In genomic region chr6:149055195-149055899, GRCh38 we compare ENCODE assay signal across 19 cellular contexts.
DNase-seq lines count a peak whose midpoint lies in the region; ATAC-seq and TF ChIP-seq lines count a peak whose summit lies in the region.
"Had no signal": no experiment of that assay in that cellular context is flagged by ENCODE, and none has a peak within 500 bp of the region (broad histone marks: within the 10 kb centered on the region; RNA-seq: fewer than 3 reads in every experiment).

No MANE protein-coding gene starts in this region.

- DNase-seq in T-helper 17 cell (no peak), NCI-H1105 (lab: John Stamatoyannopoulos, UW) (no peak), lower lobe of right lung (no peak), retina (no peak)
- DNase-seq in stimulated activated effector memory CD8-positive, alpha-beta T cell treated with anti-CD3 and anti-CD28 coated beads, Interleukin-12 subunit alpha, Interleukin-12 subunit beta, amount 100 ng/mL, for 72 hours (ENCODE audit: low spot score in 2 of 2), result no peak
- no peak for DNase-seq in activated T-cell treated with anti-CD3 and anti-CD28 coated beads, Interleukin-2, amount 50 U/mL, for 48 hours
- DNase-seq: activated CD4-positive, alpha-beta memory T cell treated with anti-CD3 and anti-CD28 coated beads, Interleukin-2, amount 10 ng/mL, durations not matched to agents 7 days and 5 days; activated gamma-delta T cell treated with Interleukin-2 at 50 U/mL for 16 hours; brain microvascular endothelial cell; COR-L47; GM23248; NCI-H1436 treated with DMSO at 0.1 percent for 48 hours; NCI-H524 treated with DMSO at 0.1 percent for 48 hours; pancreas; RPMI8226; stimulated activated CD4-positive, alpha-beta T cell treated with anti-CD3 and anti-CD28 coated beads, Interleukin-12 subunit alpha, Interleukin-12 subunit beta, amount 100 ng/mL, for 4 hours had no signal

- peaks cover 7% of the 10 kb centered on the region for H3K4me1 ChIP-seq in lower lobe of right lung

- peak overlapping the region; percentile 32 for H3K27ac Mint-ChIP-seq in T-helper 17 cell
- H3K27ac Mint-ChIP-seq in stimulated activated effector memory CD8-positive, alpha-beta T cell treated with anti-CD3 and anti-CD28 coated beads, Interleukin-12 subunit alpha, Interleukin-12 subunit beta, amount 100 ng/mL, for 72 hours, result no peak overlapping the region
- H3K27ac Mint-ChIP-seq: activated CD4-positive, alpha-beta memory T cell treated with anti-CD3 and anti-CD28 coated beads, Interleukin-2, amount 10 ng/mL, durations not matched to agents 7 days and 5 days had no signal

- H3K9me3 ChIP-seq in T-helper 17 cell (ENCODE audit: control insufficient read depth, low read length, poor library complexity, severe bottlenecking) (no peaks in the 10 kb centered on the region), lower lobe of right lung (no peaks in the 10 kb centered on the region)
- H3K9me3 ChIP-seq: pancreas, suprapubic skin had no signal

- H3K4me1 Mint-ChIP-seq in T-helper 17 cell, result peaks cover 23% of the 10 kb centered on the region
- peaks cover 65% of the 10 kb centered on the region for H3K4me1 Mint-ChIP-seq in stimulated activated effector memory CD8-positive, alpha-beta T cell treated with anti-CD3 and anti-CD28 coated beads, Interleukin-12 subunit alpha, Interleukin-12 subunit beta, amount 100 ng/mL, for 72 hours

- peaks cover 3% of the 10 kb centered on the region for H3K36me3 Mint-ChIP-seq in T-helper 17 cell (ENCODE audit: low read depth)
- peaks cover 4% of the 10 kb centered on the region for H3K36me3 Mint-ChIP-seq in stimulated activated effector memory CD8-positive, alpha-beta T cell treated with anti-CD3 and anti-CD28 coated beads, Interleukin-12 subunit alpha, Interleukin-12 subunit beta, amount 100 ng/mL, for 72 hours

- no peak for TF ChIP-seq CTCF in lower lobe of right lung (IDR thresholded peaks at IDR 0.05)

- H3K4me3 Mint-ChIP-seq in T-helper 17 cell, result no peak overlapping the region
- peak overlapping the region; percentile 13 for H3K4me3 Mint-ChIP-seq in stimulated activated effector memory CD8-positive, alpha-beta T cell treated with anti-CD3 and anti-CD28 coated beads, Interleukin-12 subunit alpha, Interleukin-12 subunit beta, amount 100 ng/mL, for 72 hours
- H3K4me3 Mint-ChIP-seq: activated CD4-positive, alpha-beta memory T cell treated with anti-CD3 and anti-CD28 coated beads, Interleukin-2, amount 10 ng/mL, durations not matched to agents 7 days and 5 days had no signal

- H3K36me3 ChIP-seq in lower lobe of right lung, result no peaks in the 10 kb centered on the region
- H3K36me3 ChIP-seq: brain microvascular endothelial cell, pancreas, suprapubic skin had no signal

- intact Hi-C loops in lower lobe of right lung (cut with DNase I), result no loop called here

- no peaks in the 10 kb centered on the region for H3K27me3 Mint-ChIP-seq in T-helper 17 cell
- H3K27me3 Mint-ChIP-seq: activated CD4-positive, alpha-beta memory T cell treated with anti-CD3 and anti-CD28 coated beads, Interleukin-2, amount 10 ng/mL, durations not matched to agents 7 days and 5 days had no signal

- no peak overlapping the region for H3K4me3 ChIP-seq in lower lobe of right lung
- H3K4me3 ChIP-seq: GM23248, pancreas, suprapubic skin had no signal

- ATAC-seq in GM18868 (IDR thresholded peaks at IDR 0.05; ENCODE audit: unreplicated experiment) (peak; percentile 32), HG03280 (IDR thresholded peaks at IDR 0.05; ENCODE audit: unreplicated experiment) (peak; percentile 28), T-helper 17 cell (no peak), lower lobe of right lung (no peak)
- no peak for ATAC-seq in stimulated activated effector memory CD8-positive, alpha-beta T cell treated with anti-CD3 and anti-CD28 coated beads, Interleukin-12 subunit alpha, Interleukin-12 subunit beta, amount 100 ng/mL, for 72 hours

- no peak overlapping the region for H3K27ac ChIP-seq in lower lobe of right lung
- H3K27ac ChIP-seq: brain microvascular endothelial cell, GM23248, suprapubic skin had no signal

- H3K9me3 Mint-ChIP-seq in stimulated activated effector memory CD8-positive, alpha-beta T cell treated with anti-CD3 and anti-CD28 coated beads, Interleukin-12 subunit alpha, Interleukin-12 subunit beta, amount 100 ng/mL, for 72 hours, result no peaks in the 10 kb centered on the region
- H3K9me3 Mint-ChIP-seq: activated CD4-positive, alpha-beta memory T cell treated with anti-CD3 and anti-CD28 coated beads, Interleukin-2, amount 10 ng/mL, durations not matched to agents 7 days and 5 days had no signal

- H3K27me3 ChIP-seq in lower lobe of right lung (ENCODE audit: low read depth), result no peaks in the 10 kb centered on the region
- H3K27me3 ChIP-seq: brain microvascular endothelial cell, pancreas, suprapubic skin had no signal

Comparison
In these comparisons a context has a peak if more than half of its experiments do, and no peak if none do; other contexts are left out.
1. ATAC-seq: peak in GM18868 (single experiment) and HG03280 (single experiment); none in T-helper 17 cell (single experiment), stimulated activated effector memory CD8-positive, alpha-beta T cell treated with anti-CD3 and anti-CD28 coated beads, Interleukin-12 subunit alpha, Interleukin-12 subunit beta, amount 100 ng/mL, for 72 hours (single experiment) and lower lobe of right lung (0 of 2).